Comparison of ENCODE assay signal across 1 cellular context in the genomic region with DNA sequence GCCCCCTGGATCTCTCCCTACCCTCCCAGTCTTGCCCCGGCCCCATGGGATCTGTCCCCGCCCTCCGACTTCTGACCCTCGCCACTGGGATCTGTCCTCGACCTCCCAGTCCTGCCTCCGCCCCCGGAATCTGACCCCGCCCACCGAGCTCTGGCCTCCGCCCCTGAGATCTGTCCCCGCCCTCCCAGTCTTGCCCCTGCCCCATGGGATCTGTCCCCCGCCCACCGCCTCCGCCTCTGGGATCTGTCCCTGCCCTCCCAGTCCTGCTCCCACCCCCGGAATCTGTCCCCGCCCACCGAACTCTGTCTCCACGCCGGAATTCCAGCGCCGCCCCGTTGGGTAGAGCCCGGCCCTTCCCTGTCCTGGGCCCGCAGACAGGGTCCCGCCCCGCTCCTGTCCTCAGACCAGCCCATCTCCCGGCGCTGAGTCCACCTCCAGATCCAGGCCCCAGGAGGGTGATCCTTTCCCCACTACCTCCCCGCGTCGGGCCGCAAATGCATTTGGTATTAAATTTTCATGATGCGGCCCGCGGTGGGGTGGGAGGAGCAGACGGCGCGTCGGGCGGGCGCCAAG.
A peak's percentile ranks its signal among the peaks of the same experiment; 100 is the strongest.
TF ChIP-seq lines count a peak whose summit lies in the region.

No MANE protein-coding gene starts in this region.

TF ChIP-seq in HEK293, 187 proteins besides CTCF, POLR2A, EP300 and RAD21 (continued from another document):
- TF ChIP-seq, protein P1, sequence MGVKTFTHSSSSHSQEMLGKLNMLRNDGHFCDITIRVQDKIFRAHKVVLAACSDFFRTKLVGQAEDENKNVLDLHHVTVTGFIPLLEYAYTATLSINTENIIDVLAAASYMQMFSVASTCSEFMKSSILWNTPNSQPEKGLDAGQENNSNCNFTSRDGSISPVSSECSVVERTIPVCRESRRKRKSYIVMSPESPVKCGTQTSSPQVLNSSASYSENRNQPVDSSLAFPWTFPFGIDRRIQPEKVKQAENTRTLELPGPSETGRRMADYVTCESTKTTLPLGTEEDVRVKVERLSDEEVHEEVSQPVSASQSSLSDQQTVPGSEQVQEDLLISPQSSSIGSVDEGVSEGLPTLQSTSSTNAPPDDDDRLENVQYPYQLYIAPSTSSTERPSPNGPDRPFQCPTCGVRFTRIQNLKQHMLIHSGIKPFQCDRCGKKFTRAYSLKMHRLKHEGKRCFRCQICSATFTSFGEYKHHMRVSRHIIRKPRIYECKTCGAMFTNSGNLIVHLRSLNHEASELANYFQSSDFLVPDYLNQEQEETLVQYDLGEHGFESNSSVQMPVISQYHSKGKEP (tag by site-specific recombination; IDR thresholded peaks at IDR 0.05): no peak
- TF ChIP-seq MYNN (tag by site-specific recombination; IDR thresholded peaks at IDR 0.05; ENCODE audit: borderline replicate concordance): no peak
- no peak for TF ChIP-seq ZNF311 (tag by site-specific recombination; IDR thresholded peaks at IDR 0.05; ENCODE audit: borderline replicate concordance)
- no peak for TF ChIP-seq ZFP41 (tag by site-specific recombination; IDR thresholded peaks at IDR 0.05; ENCODE audit: borderline replicate concordance)
- TF ChIP-seq ZNF404 (tag by site-specific recombination; IDR thresholded peaks at IDR 0.05): no peak
- peak; percentile 81 for TF ChIP-seq KLF9 (tag by site-specific recombination; IDR thresholded peaks at IDR 0.05; ENCODE audit: low read depth)
- no peak for TF ChIP-seq OSR2 (tag by site-specific recombination; IDR thresholded peaks at IDR 0.05)
- peak; percentile 17; the same call in 1 of the 2 replicates for TF ChIP-seq KLF10 (tag by site-specific recombination; IDR thresholded peaks at IDR 0.05)
- no peak for TF ChIP-seq ZNF555 (tag by site-specific recombination; conservative IDR thresholded peaks at IDR 0.05)
- TF ChIP-seq YY1 (tag by site-specific recombination; IDR thresholded peaks at IDR 0.05): no peak
- TF ChIP-seq ZNF830 (tag by site-specific recombination; IDR thresholded peaks at IDR 0.05; ENCODE audit: low read depth): no peak
- no peak for TF ChIP-seq ZNF514 (tag by site-specific recombination; IDR thresholded peaks at IDR 0.05)
- TF ChIP-seq, protein P2, sequence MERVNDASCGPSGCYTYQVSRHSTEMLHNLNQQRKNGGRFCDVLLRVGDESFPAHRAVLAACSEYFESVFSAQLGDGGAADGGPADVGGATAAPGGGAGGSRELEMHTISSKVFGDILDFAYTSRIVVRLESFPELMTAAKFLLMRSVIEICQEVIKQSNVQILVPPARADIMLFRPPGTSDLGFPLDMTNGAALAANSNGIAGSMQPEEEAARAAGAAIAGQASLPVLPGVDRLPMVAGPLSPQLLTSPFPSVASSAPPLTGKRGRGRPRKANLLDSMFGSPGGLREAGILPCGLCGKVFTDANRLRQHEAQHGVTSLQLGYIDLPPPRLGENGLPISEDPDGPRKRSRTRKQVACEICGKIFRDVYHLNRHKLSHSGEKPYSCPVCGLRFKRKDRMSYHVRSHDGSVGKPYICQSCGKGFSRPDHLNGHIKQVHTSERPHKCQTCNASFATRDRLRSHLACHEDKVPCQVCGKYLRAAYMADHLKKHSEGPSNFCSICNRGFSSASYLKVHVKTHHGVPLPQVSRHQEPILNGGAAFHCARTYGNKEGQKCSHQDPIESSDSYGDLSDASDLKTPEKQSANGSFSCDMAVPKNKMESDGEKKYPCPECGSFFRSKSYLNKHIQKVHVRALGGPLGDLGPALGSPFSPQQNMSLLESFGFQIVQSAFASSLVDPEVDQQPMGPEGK (tag by site-specific recombination; IDR thresholded peaks at IDR 0.05): 0 out of 2 replicates have a peak, but pooled peaks have one; percentile 4
- TF ChIP-seq, protein P3, sequence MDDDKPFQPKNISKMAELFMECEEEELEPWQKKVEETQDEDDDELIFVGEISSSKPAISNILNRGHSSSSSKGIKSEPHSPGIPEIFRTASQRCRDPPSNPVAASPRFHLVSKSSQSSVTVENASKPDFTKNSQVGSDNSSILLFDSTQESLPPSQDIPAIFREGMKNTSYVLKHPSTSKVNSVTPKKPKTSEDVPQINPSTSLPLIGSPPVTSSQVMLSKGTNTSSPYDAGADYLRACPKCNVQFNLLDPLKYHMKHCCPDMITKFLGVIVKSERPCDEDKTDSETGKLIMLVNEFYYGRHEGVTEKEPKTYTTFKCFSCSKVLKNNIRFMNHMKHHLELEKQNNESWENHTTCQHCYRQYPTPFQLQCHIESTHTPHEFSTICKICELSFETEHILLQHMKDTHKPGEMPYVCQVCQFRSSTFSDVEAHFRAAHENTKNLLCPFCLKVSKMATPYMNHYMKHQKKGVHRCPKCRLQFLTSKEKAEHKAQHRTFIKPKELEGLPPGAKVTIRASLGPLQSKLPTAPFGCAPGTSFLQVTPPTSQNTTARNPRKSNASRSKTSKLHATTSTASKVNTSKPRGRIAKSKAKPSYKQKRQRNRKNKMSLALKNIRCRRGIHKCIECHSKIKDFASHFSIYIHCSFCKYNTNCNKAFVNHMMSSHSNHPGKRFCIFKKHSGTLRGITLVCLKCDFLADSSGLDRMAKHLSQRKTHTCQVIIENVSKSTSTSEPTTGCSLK (tag by site-specific recombination; IDR thresholded peaks at IDR 0.05): no peak
- TF ChIP-seq ZNF791 (tag by site-specific recombination; IDR thresholded peaks at IDR 0.05): no peak
- peak; percentile 90 for TF ChIP-seq KLF1 (tag by site-specific recombination; IDR thresholded peaks at IDR 0.05)
- no peak for TF ChIP-seq ZNF664 (tag by site-specific recombination; IDR thresholded peaks at IDR 0.05)
- no peak for TF ChIP-seq ZNF558 (tag by site-specific recombination; IDR thresholded peaks at IDR 0.05)
- peak; percentile 17 for TF ChIP-seq KLF8 (tag by site-specific recombination; IDR thresholded peaks at IDR 0.05)
- TF ChIP-seq SP2 (tag by site-specific recombination; IDR thresholded peaks at IDR 0.05): peak; percentile 67
- TF ChIP-seq TRIM28 (IDR thresholded peaks at IDR 0.05; ENCODE audit: borderline replicate concordance, low read length): no peak
- TF ChIP-seq ZNF140 (tag by site-specific recombination; IDR thresholded peaks at IDR 0.05): no peak
- TF ChIP-seq, protein P4, sequence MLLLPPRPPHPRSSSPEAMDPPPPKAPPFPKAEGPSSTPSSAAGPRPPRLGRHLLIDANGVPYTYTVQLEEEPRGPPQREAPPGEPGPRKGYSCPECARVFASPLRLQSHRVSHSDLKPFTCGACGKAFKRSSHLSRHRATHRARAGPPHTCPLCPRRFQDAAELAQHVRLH (tag by site-specific recombination; IDR thresholded peaks at IDR 0.05): no peak
- TF ChIP-seq, protein P5, sequence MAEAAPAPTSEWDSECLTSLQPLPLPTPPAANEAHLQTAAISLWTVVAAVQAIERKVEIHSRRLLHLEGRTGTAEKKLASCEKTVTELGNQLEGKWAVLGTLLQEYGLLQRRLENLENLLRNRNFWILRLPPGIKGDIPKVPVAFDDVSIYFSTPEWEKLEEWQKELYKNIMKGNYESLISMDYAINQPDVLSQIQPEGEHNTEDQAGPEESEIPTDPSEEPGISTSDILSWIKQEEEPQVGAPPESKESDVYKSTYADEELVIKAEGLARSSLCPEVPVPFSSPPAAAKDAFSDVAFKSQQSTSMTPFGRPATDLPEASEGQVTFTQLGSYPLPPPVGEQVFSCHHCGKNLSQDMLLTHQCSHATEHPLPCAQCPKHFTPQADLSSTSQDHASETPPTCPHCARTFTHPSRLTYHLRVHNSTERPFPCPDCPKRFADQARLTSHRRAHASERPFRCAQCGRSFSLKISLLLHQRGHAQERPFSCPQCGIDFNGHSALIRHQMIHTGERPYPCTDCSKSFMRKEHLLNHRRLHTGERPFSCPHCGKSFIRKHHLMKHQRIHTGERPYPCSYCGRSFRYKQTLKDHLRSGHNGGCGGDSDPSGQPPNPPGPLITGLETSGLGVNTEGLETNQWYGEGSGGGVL (tag by site-specific recombination; IDR thresholded peaks at IDR 0.05): no peak
- TF ChIP-seq SP3 (tag by site-specific recombination; IDR thresholded peaks at IDR 0.05): peak; percentile 89
- no peak for TF ChIP-seq KLF16 (tag by site-specific recombination; IDR thresholded peaks at IDR 0.05)
- TF ChIP-seq SCRT2 (tag by site-specific recombination; IDR thresholded peaks at IDR 0.05): no peak
- peak; percentile 91; the same call in 1 of the 2 replicates for TF ChIP-seq ZNF335 (tag by site-specific recombination; conservative IDR thresholded peaks at IDR 0.05)
- peak; percentile 45 for TF ChIP-seq EGR2 (tag by site-specific recombination; IDR thresholded peaks at IDR 0.05; ENCODE audit: low read depth)
- TF ChIP-seq, protein P6, sequence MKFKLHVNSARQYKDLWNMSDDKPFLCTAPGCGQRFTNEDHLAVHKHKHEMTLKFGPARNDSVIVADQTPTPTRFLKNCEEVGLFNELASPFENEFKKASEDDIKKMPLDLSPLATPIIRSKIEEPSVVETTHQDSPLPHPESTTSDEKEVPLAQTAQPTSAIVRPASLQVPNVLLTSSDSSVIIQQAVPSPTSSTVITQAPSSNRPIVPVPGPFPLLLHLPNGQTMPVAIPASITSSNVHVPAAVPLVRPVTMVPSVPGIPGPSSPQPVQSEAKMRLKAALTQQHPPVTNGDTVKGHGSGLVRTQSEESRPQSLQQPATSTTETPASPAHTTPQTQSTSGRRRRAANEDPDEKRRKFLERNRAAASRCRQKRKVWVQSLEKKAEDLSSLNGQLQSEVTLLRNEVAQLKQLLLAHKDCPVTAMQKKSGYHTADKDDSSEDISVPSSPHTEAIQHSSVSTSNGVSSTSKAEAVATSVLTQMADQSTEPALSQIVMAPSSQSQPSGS (tag by site-specific recombination; IDR thresholded peaks at IDR 0.05; ENCODE audit: low read depth): no peak
- TF ChIP-seq ZNF560 (tag by site-specific recombination; IDR thresholded peaks at IDR 0.05; ENCODE audit: borderline replicate concordance): no peak
- TF ChIP-seq, protein P7, sequence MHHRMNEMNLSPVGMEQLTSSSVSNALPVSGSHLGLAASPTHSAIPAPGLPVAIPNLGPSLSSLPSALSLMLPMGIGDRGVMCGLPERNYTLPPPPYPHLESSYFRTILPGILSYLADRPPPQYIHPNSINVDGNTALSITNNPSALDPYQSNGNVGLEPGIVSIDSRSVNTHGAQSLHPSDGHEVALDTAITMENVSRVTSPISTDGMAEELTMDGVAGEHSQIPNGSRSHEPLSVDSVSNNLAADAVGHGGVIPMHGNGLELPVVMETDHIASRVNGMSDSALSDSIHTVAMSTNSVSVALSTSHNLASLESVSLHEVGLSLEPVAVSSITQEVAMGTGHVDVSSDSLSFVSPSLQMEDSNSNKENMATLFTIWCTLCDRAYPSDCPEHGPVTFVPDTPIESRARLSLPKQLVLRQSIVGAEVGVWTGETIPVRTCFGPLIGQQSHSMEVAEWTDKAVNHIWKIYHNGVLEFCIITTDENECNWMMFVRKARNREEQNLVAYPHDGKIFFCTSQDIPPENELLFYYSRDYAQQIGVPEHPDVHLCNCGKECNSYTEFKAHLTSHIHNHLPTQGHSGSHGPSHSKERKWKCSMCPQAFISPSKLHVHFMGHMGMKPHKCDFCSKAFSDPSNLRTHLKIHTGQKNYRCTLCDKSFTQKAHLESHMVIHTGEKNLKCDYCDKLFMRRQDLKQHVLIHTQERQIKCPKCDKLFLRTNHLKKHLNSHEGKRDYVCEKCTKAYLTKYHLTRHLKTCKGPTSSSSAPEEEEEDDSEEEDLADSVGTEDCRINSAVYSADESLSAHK (tag by site-specific recombination; IDR thresholded peaks at IDR 0.05): no peak
- TF ChIP-seq ZFHX2 (tag by site-specific recombination; conservative IDR thresholded peaks at IDR 0.05): peak; percentile 36
- no peak for TF ChIP-seq PRDM1 (tag by site-specific recombination; IDR thresholded peaks at IDR 0.05)
- TF ChIP-seq IKZF3 (tag by site-specific recombination; IDR thresholded peaks at IDR 0.05): peak; percentile 86
